Comparison of ENCODE assay signal across 12 cellular contexts in the genomic region with DNA sequence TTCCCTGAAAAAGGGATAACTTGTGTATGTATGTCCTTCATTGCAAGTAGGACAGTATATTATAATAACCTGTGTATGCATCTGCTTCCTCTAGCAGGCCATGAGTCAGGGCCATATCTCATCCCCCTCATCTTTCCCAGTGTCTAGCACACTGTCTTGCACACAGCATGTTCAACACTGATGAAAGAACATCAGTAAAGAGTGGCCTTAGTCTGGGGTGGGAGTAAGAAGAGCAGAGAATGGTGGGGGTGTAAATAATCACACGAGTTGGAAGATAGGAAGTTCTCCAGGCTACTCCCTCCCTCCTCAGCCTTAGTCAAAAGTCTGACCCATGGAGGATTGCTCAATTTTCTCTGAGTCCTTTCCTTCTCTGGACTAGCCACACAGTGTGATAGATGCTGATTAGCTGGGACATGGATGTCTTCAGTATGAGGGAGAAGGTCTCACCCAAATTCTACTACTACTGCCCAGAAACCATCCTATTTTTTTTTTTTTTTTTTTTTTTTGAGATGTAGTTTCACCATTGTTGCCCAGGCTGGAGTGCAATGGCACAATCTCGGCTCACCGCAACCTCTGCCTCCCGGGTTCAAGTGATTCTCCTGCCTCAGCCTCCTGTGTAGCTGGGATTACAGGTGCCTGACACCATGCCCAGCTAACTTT. TPM values are rescaled to one million over a fixed set of nuclear protein-coding genes. Genes with fewer than 3 reads are reported as not detected.
A peak's percentile ranks its signal among the peaks of the same experiment; 100 is the strongest.
DNase-seq lines count a peak whose midpoint lies in the region; ATAC-seq and TF ChIP-seq lines count a peak whose summit lies in the region.
"Had no signal": no experiment of that assay in that cellular context is flagged by ENCODE, and none has a peak within 500 bp of the region (broad histone marks: within the 10 kb centered on the region; RNA-seq: fewer than 3 reads in every experiment).

No MANE protein-coding gene starts in this region.

- intact Hi-C loops in mammary epithelial cell (cut with micrococcal nuclease), result no loop called here

- no peak overlapping the region for H3K4me2 ChIP-seq in Loucy (ENCODE audit: low read depth, low read length, poor library complexity, severe bottlenecking)
- H3K4me2 ChIP-seq in mammary epithelial cell (ENCODE audit: insufficient read depth, low read depth, low read length), result no peak overlapping the region

- BruUV-seq in mammary epithelial cell (replicated peaks; lab: Mats Ljungman, UMichigan), result no TSS peak

- no peak for ATAC-seq in naive B cell (ENCODE audit: low read depth in 2 of 2)

- no peak for TF ChIP-seq CTCF in BE2C (IDR thresholded peaks at IDR 0.05; ENCODE audit: low read depth, low read length)
- no peak for TF ChIP-seq CTCF in Loucy (conservative IDR thresholded peaks at IDR 0.05; ENCODE audit: low read length)
- no peak for TF ChIP-seq CTCF in mammary epithelial cell (conservative IDR thresholded peaks at IDR 0.05 in 1 of 2, IDR thresholded peaks at IDR 0.05 in 1 of 2; ENCODE audit: extremely low read depth in 1 of 2, insufficient read depth in 1 of 2, low read depth in 1 of 2, low read length in 2 of 2)
- TF ChIP-seq CTCF in endodermal cell (conservative IDR thresholded peaks at IDR 0.05), result no peak

- peaks cover 4% of the 10 kb centered on the region for H3K4me1 ChIP-seq in BE2C
- H3K4me1 ChIP-seq in Loucy (ENCODE audit: insufficient read depth, low read length, poor library complexity, severe bottlenecking), result peaks cover 3% of the 10 kb centered on the region
- H3K4me1 ChIP-seq in mammary epithelial cell (ENCODE audit: insufficient read depth, low read length), result peaks cover 6% of the 10 kb centered on the region
- no peaks in the 10 kb centered on the region for H3K4me1 ChIP-seq in endodermal cell (ENCODE audit: control insufficient read depth, insufficient read depth, low read length)

- DNase-seq in BE2C (peak; percentile 38), mammary epithelial cell (no peak), naive B cell (no peak), AG08396 (ENCODE audit: low spot score) (no peak), endodermal cell (no peak), NCI-H1417 (lab: John Stamatoyannopoulos, UW) (no peak)
- DNase-seq in stimulated activated naive CD4-positive, alpha-beta T cell (lab: John Stamatoyannopoulos, UW), result no peak
- DNase-seq: activated naive CD4-positive, alpha-beta T cell treated with Interleukin-2 at 50 U/mL for 16 hours; DMS79; glutamatergic neuron had no signal

- peak overlapping the region; percentile 75 to 96 (median 89) for H3K27ac Mint-ChIP-seq in naive B cell
- H3K27ac Mint-ChIP-seq in endodermal cell, result no peak overlapping the region

- in situ Hi-C loops in mammary epithelial cell (cut with MboI; ENCODE audit: low sequenced_read_pairs in 2 of 2), result no loop called here

- no peaks in the 10 kb centered on the region for H3K9me3 Mint-ChIP-seq in naive B cell
- no peaks in the 10 kb centered on the region for H3K9me3 Mint-ChIP-seq in endodermal cell

- H3K79me2 ChIP-seq in Loucy (ENCODE audit: insufficient read depth, low read length) (no peaks in the 10 kb centered on the region), mammary epithelial cell (ENCODE audit: insufficient read depth, low read length) (no peaks in the 10 kb centered on the region)

- H3K27ac ChIP-seq in mammary epithelial cell (ENCODE audit: insufficient read depth, low read depth, low read length) (no peak overlapping the region), endodermal cell (ENCODE audit: low read depth, low read length) (no peak overlapping the region)

- H3K27me3 ChIP-seq in BE2C, result no peaks in the 10 kb centered on the region
- H3K27me3 ChIP-seq in Loucy (ENCODE audit: insufficient read depth, low read length, poor library complexity, severe bottlenecking), result no peaks in the 10 kb centered on the region
- no peaks in the 10 kb centered on the region for H3K27me3 ChIP-seq in mammary epithelial cell (ENCODE audit: insufficient read depth, low read length)
- no peaks in the 10 kb centered on the region for H3K27me3 ChIP-seq in endodermal cell (ENCODE audit: control insufficient read depth, insufficient read depth, low read length, poor library complexity, severe bottlenecking)

- peaks cover 12 to 14% (median 13%) of the 10 kb centered on the region in 3 donors for H3K4me1 Mint-ChIP-seq in naive B cell
- peaks cover 1% of the 10 kb centered on the region for H3K4me1 Mint-ChIP-seq in endodermal cell

- dilution Hi-C loops in mammary epithelial cell (cut with HindIII; ENCODE audit: low sequenced_read_pairs), result no loop called here

- H3K9ac ChIP-seq in Loucy (ENCODE audit: low read depth, low read length, poor library complexity, severe bottlenecking), result no peak overlapping the region
- no peak overlapping the region for H3K9ac ChIP-seq in mammary epithelial cell (ENCODE audit: insufficient read depth, low read length)
- no peak overlapping the region for H3K9ac ChIP-seq in endodermal cell (ENCODE audit: extremely low read depth, low read length, poor library complexity, severe bottlenecking)

- 88% methylated on average over 4 of the region's 4 CpGs for WGBS in mammary epithelial cell (ENCODE audit: low coverage, missing lambda C conversion rate)
- WGBS in endodermal cell (ENCODE audit: insufficient coverage in 1 of 2, insufficient read length in 1 of 2), 2 experiments, result 95 to 96% methylated on average over 3 to 4 of the region's 4 CpGs

- no peak overlapping the region for H3K4me3 ChIP-seq in BE2C (ENCODE audit: low read depth, low read length)
- H3K4me3 ChIP-seq in Loucy (ENCODE audit: low read length, poor library complexity, severe bottlenecking), result no peak overlapping the region
- H3K4me3 ChIP-seq in mammary epithelial cell (replicated peaks in 1 of 3; ENCODE audit: insufficient read depth in 1 of 3, low read depth in 2 of 3, low read length in 3 of 3), result no peak overlapping the region
- H3K4me3 ChIP-seq in endodermal cell (ENCODE audit: low read length), result no peak overlapping the region

- CTCF ChIA-PET in mammary epithelial cell (lab: Charles Lee; ENCODE audit: low non-redundant PET), result no interaction called here

- H3F3A ChIP-seq in Loucy (ENCODE audit: low read depth), result no peaks in the 10 kb centered on the region

- H3K4me3 Mint-ChIP-seq in naive B cell (peak overlapping the region in 6 of 8 donors; percentile 66 to 88 (median 76)), endodermal cell (no peak overlapping the region)

- H3K36me3 ChIP-seq in BE2C, result no peaks in the 10 kb centered on the region
- H3K36me3 ChIP-seq in Loucy (ENCODE audit: insufficient read depth, low read length), result no peaks in the 10 kb centered on the region
- H3K36me3 ChIP-seq in mammary epithelial cell (ENCODE audit: insufficient read depth, low read length), result no peaks in the 10 kb centered on the region
- no peaks in the 10 kb centered on the region for H3K36me3 ChIP-seq in endodermal cell (ENCODE audit: control insufficient read depth, insufficient read depth, low read length)

- H4K20me1 ChIP-seq in Loucy (ENCODE audit: insufficient read depth, low read length, poor library complexity, severe bottlenecking) (no peaks in the 10 kb centered on the region), mammary epithelial cell (ENCODE audit: insufficient read depth, low read length) (no peaks in the 10 kb centered on the region)

- H3K27me3 Mint-ChIP-seq in naive B cell (no peaks in the 10 kb centered on the region), endodermal cell (ENCODE audit: insufficient read depth) (no peaks in the 10 kb centered on the region)

- H2AFZ ChIP-seq in Loucy (ENCODE audit: low read length) (peak overlapping the region; percentile 76; the same call in 1 of the 2 replicates), mammary epithelial cell (ENCODE audit: low read depth, low read length) (peak overlapping the region; percentile 38)

- H3K36me3 Mint-ChIP-seq in naive B cell, result no peaks in the 10 kb centered on the region
- no peaks in the 10 kb centered on the region for H3K36me3 Mint-ChIP-seq in endodermal cell (ENCODE audit: low read depth)

- H3K9me3 ChIP-seq in BE2C (no peaks in the 10 kb centered on the region), Loucy (ENCODE audit: insufficient read depth, low read depth, low read length) (no peaks in the 10 kb centered on the region), mammary epithelial cell (replicated peaks; ENCODE audit: insufficient read depth, low read length) (no peaks in the 10 kb centered on the region), endodermal cell (ENCODE audit: control insufficient read depth, low read length) (no peaks in the 10 kb centered on the region)

- no peaks in the 10 kb centered on the region for H3K9me2 ChIP-seq in Loucy (replicated peaks; ENCODE audit: low read depth, low read length)

RNA-seq across cellular contexts. Expression of a gene that starts 14.6 kb away (rescaled TPM):
- 30.4 TPM for polyA plus RNA-seq in BE2C (2012; ENCODE audit: insufficient read depth, insufficient read length, low read depth)
- total RNA-seq in mammary epithelial cell (10 to 100 TPM; 55.3 to 56.9 TPM), endodermal cell (10 to 100 TPM; 91.2 to 99.5 TPM)
- polyA plus RNA-seq in mammary epithelial cell (38.9 TPM), naive B cell (ENCODE audit: low read depth in 6 of 6) (10 to 100 TPM in 5 of 6 donors, 1 to 10 TPM in 1; 8.3 to 17.5 (median 12.7) TPM)
- polyA minus RNA-seq in mammary epithelial cell, result 74.9 TPM
- 49.6 TPM for polyA plus RNA-seq in endodermal cell (2013, experiment 1 of 2)
- 47.0 TPM for polyA plus RNA-seq in endodermal cell (2013, experiment 2 of 2)

RNA-seq across cellular contexts. Expression of a gene that starts 29.2 kb away (rescaled TPM):
- 2.0 TPM for polyA plus RNA-seq in BE2C (2012; ENCODE audit: insufficient read depth, insufficient read length, low read depth)
- total RNA-seq in mammary epithelial cell (not detected), endodermal cell (not detected)
- polyA plus RNA-seq in mammary epithelial cell (not detected), naive B cell (ENCODE audit: low read depth in 6 of 6) (under 1 TPM in 3 of 6 donors, not detected in 3; 0.17 to 0.33 (median 0.27) TPM)
- polyA minus RNA-seq in mammary epithelial cell, result not detected
- 0.25 TPM for polyA plus RNA-seq in endodermal cell (2013, experiment 1 of 2)
- 0.33 TPM for polyA plus RNA-seq in endodermal cell (2013, experiment 2 of 2)
- total RNA-seq: T-helper 2 cell treated with Interferon-gamma antibody and Interleukin-4, amounts not matched to agents 100 ng/mL and 5 ng/mL, for 36 hours had no signal

RNA-seq across cellular contexts. Expression of a gene that starts 44.0 kb away (rescaled TPM):
- 93.5 TPM for polyA plus RNA-seq in BE2C (2012; ENCODE audit: insufficient read depth, insufficient read length, low read depth)
- total RNA-seq in mammary epithelial cell (10 to 100 TPM; 29.2 to 45.4 TPM), endodermal cell (10 to 100 TPM; 69.4 to 82.4 TPM)
- polyA plus RNA-seq in mammary epithelial cell (58.3 TPM), naive B cell (ENCODE audit: low read depth in 6 of 6) (10 to 100 TPM; 34.9 to 49.9 (median 38.5) TPM)
- 84.3 TPM for polyA minus RNA-seq in mammary epithelial cell
- polyA plus RNA-seq in endodermal cell (2013, experiment 1 of 2), result 80.9 TPM
- polyA plus RNA-seq in endodermal cell (2013, experiment 2 of 2), result 70.6 TPM

RNA-seq across cellular contexts. Expression of a gene that starts 58.3 kb away (rescaled TPM):
- polyA plus RNA-seq in BE2C (2012; ENCODE audit: insufficient read depth, insufficient read length, low read depth), result 15.9 TPM
- not detected for total RNA-seq in mammary epithelial cell
- not detected for polyA plus RNA-seq in mammary epithelial cell
- polyA minus RNA-seq in mammary epithelial cell, result not detected
- not detected for polyA plus RNA-seq in naive B cell (ENCODE audit: low read depth in 6 of 6)
- total RNA-seq in endodermal cell, result 10 to 100 TPM; 17.1 to 23.6 TPM
- 2.5 TPM for polyA plus RNA-seq in endodermal cell (2013, experiment 1 of 2)
- polyA plus RNA-seq in endodermal cell (2013, experiment 2 of 2), result 3.4 TPM
- total RNA-seq: T-helper 2 cell treated with Interferon-gamma antibody and Interleukin-4, amounts not matched to agents 100 ng/mL and 5 ng/mL, for 36 hours had no signal
